In genomic region chr12:116916714-116917114, GRCh38 we compare ENCODE assay signal across 8 cellular contexts. TPM values are rescaled to one million over a fixed set of nuclear protein-coding genes. Genes with fewer than 3 reads are reported as not detected.
DNase-seq lines count a peak whose midpoint lies in the region; ATAC-seq and TF ChIP-seq lines count a peak whose summit lies in the region.

No MANE protein-coding gene starts in this region.

- peak overlapping the region; percentile 2 for H3K4me3 Mint-ChIP-seq in activated T-cell treated with anti-CD3 and anti-CD28 coated beads, Interleukin-2, amount 50 U/mL, for 4 hours
- peak overlapping the region; percentile 69 for H3K4me3 Mint-ChIP-seq in type B pancreatic cell
- H3K4me3 Mint-ChIP-seq in activated T-helper 2 cell treated with anti-CD3 and anti-CD28 coated beads, Interferon-gamma antibody, Interleukin-2, Interleukin-4, amounts not matched to agents 10 μg/mL and 5 μg/mL and 100 μg/mL, durations not matched to agents 14 hours and 24 hours and 36 hours (ENCODE audit: low read depth), result no peak overlapping the region

- H3K27me3 Mint-ChIP-seq in activated T-cell treated with anti-CD3 and anti-CD28 coated beads, Interleukin-2, amount 50 U/mL, for 4 hours (ENCODE audit: low read depth), result no peaks in the 10 kb centered on the region
- no peaks in the 10 kb centered on the region for H3K27me3 Mint-ChIP-seq in type B pancreatic cell
- H3K27me3 Mint-ChIP-seq in activated T-helper 2 cell treated with anti-CD3 and anti-CD28 coated beads, Interferon-gamma antibody, Interleukin-2, Interleukin-4, amounts not matched to agents 10 μg/mL and 5 μg/mL and 100 μg/mL, durations not matched to agents 14 hours and 24 hours and 36 hours (ENCODE audit: low read depth), result peaks cover 39% of the 10 kb centered on the region

- peak overlapping the region; percentile 95 for H3K27ac Mint-ChIP-seq in type B pancreatic cell
- H3K27ac Mint-ChIP-seq in activated T-helper 2 cell treated with anti-CD3 and anti-CD28 coated beads, Interferon-gamma antibody, Interleukin-2, Interleukin-4, amounts not matched to agents 10 μg/mL and 5 μg/mL and 100 μg/mL, durations not matched to agents 14 hours and 24 hours and 36 hours, result no peak overlapping the region

- ATAC-seq in HG02885 (IDR thresholded peaks at IDR 0.05; ENCODE audit: poor library complexity, unreplicated experiment) (peak; percentile 86), left ventricle myocardium superior (peak; percentile 90)
- peak; percentile 76 to 92 for ATAC-seq in activated T-cell treated with anti-CD3 and anti-CD28 coated beads, Interleukin-2, amount 50 U/mL, for 4 hours

- peaks cover 12% of the 10 kb centered on the region for H3K36me3 Mint-ChIP-seq in activated T-cell treated with anti-CD3 and anti-CD28 coated beads, Interleukin-2, amount 50 U/mL, for 4 hours (ENCODE audit: insufficient read depth)
- H3K36me3 Mint-ChIP-seq in type B pancreatic cell, result peaks cover 27% of the 10 kb centered on the region
- peaks cover 6% of the 10 kb centered on the region for H3K36me3 Mint-ChIP-seq in activated T-helper 2 cell treated with anti-CD3 and anti-CD28 coated beads, Interferon-gamma antibody, Interleukin-2, Interleukin-4, amounts not matched to agents 10 μg/mL and 5 μg/mL and 100 μg/mL, durations not matched to agents 14 hours and 24 hours and 36 hours (ENCODE audit: low read depth)

- intact Hi-C loops in left ventricle myocardium superior (cut with micrococcal nuclease), result no loop called here
- intact Hi-C loops in activated T-helper 2 cell treated with anti-CD3 and anti-CD28 coated beads, Interferon-gamma antibody, Interleukin-2, Interleukin-4, amounts not matched to agents 10 μg/mL and 5 μg/mL and 100 μg/mL, durations not matched to agents 14 hours and 24 hours and 36 hours (cut with micrococcal nuclease), result no loop called here

- no peaks in the 10 kb centered on the region for H3K9me3 Mint-ChIP-seq in activated T-cell treated with anti-CD3 and anti-CD28 coated beads, Interleukin-2, amount 50 U/mL, for 4 hours
- no peaks in the 10 kb centered on the region for H3K9me3 Mint-ChIP-seq in type B pancreatic cell
- H3K9me3 Mint-ChIP-seq in activated T-helper 2 cell treated with anti-CD3 and anti-CD28 coated beads, Interferon-gamma antibody, Interleukin-2, Interleukin-4, amounts not matched to agents 10 μg/mL and 5 μg/mL and 100 μg/mL, durations not matched to agents 14 hours and 24 hours and 36 hours, result no peaks in the 10 kb centered on the region

- H3K4me1 Mint-ChIP-seq in activated T-cell treated with anti-CD3 and anti-CD28 coated beads, Interleukin-2, amount 50 U/mL, for 4 hours (ENCODE audit: low read depth), result peaks cover 63% of the 10 kb centered on the region
- peaks cover 60% of the 10 kb centered on the region for H3K4me1 Mint-ChIP-seq in type B pancreatic cell (ENCODE audit: unreplicated experiment)
- H3K4me1 Mint-ChIP-seq in activated T-helper 2 cell treated with anti-CD3 and anti-CD28 coated beads, Interferon-gamma antibody, Interleukin-2, Interleukin-4, amounts not matched to agents 10 μg/mL and 5 μg/mL and 100 μg/mL, durations not matched to agents 14 hours and 24 hours and 36 hours (ENCODE audit: low read depth), result peaks cover 30% of the 10 kb centered on the region

- peak; percentile 53 for DNase-seq in stimulated activated naive CD4-positive, alpha-beta T cell treated with Interleukin-2 at 50 U/mL for 16 hours (lab: John Stamatoyannopoulos, UW)
- no peak for DNase-seq in stimulated activated naive CD4-positive, alpha-beta T cell (lab: John Stamatoyannopoulos, UW)
- DNase-seq in NCI-H460 (ENCODE audit: extremely low read depth, low read depth), result peak; percentile 41
- DNase-seq in activated T-cell treated with anti-CD3 and anti-CD28 coated beads, Interleukin-2, amount 50 U/mL, for 4 hours, result peak; percentile 37
- peak; percentile 30 for DNase-seq in left ventricle myocardium superior
- no peak for DNase-seq in type B pancreatic cell (ENCODE audit: extremely low spot score, unreplicated experiment)
- no peak for DNase-seq in activated T-helper 2 cell treated with anti-CD3 and anti-CD28 coated beads, Interferon-gamma antibody, Interleukin-2, Interleukin-4, amounts not matched to agents 10 μg/mL and 5 μg/mL and 100 μg/mL, durations not matched to agents 14 hours and 24 hours and 36 hours (ENCODE audit: low spot score)

- peak; percentile 18 for TF ChIP-seq CTCF in type B pancreatic cell (conservative IDR thresholded peaks at IDR 0.05)

RNA-seq across cellular contexts. Expression of gene FBXW8, which starts 6.0 kb away (rescaled TPM):
- total RNA-seq in NCI-H460 (2014; rRNA removed; shearing (Covaris generic)), result 7.8 and 8.2 TPM in 2 replicates
- 7.8 and 14.9 TPM in 2 replicates for polyA plus RNA-seq in NCI-H460 (2014; cell fraction: nucleus; rRNA removed)
- 1 to 10 TPM; 5.6 to 8.3 (median 5.9) TPM for total RNA-seq in activated T-cell treated with anti-CD3 and anti-CD28 coated beads, Interleukin-2, amount 50 U/mL, for 4 hours
- total RNA-seq in left ventricle myocardium superior (5.1 TPM), type B pancreatic cell (ENCODE audit: low replicate concordance) (27.7 and 28.2 TPM in 2 replicates)
- 3.3 and 3.5 TPM in 2 replicates for total RNA-seq in activated T-helper 2 cell treated with anti-CD3 and anti-CD28 coated beads, Interferon-gamma antibody, Interleukin-2, Interleukin-4, amounts not matched to agents 10 μg/mL and 5 μg/mL and 100 μg/mL, durations not matched to agents 14 hours and 24 hours and 36 hours

RNA-seq across cellular contexts. Expression of gene HRK, which starts 35.5 kb away (rescaled TPM):
- total RNA-seq in NCI-H460 (2014; rRNA removed; shearing (Covaris generic)), result 0.25 and 0.52 TPM in 2 replicates
- 0.07 and 0.24 TPM in 2 replicates for polyA plus RNA-seq in NCI-H460 (2014; cell fraction: nucleus; rRNA removed)
- not detected for total RNA-seq in activated T-cell treated with anti-CD3 and anti-CD28 coated beads, Interleukin-2, amount 50 U/mL, for 4 hours
- total RNA-seq in left ventricle myocardium superior (0.20 TPM), type B pancreatic cell (ENCODE audit: low replicate concordance) (1.9 and 6.6 TPM in 2 replicates)
- total RNA-seq in activated T-helper 2 cell treated with anti-CD3 and anti-CD28 coated beads, Interferon-gamma antibody, Interleukin-2, Interleukin-4, amounts not matched to agents 10 μg/mL and 5 μg/mL and 100 μg/mL, durations not matched to agents 14 hours and 24 hours and 36 hours, result not detected in 2 replicates

Comparison
In these comparisons a context has a peak if more than half of its experiments do, and no peak if none do; other contexts are left out.
1. DNase-seq: peak in stimulated activated naive CD4-positive, alpha-beta T cell treated with Interleukin-2 at 50 U/mL for 16 hours (single experiment), NCI-H460 (single experiment), activated T-cell treated with anti-CD3 and anti-CD28 coated beads, Interleukin-2, amount 50 U/mL, for 4 hours (single experiment) and left ventricle myocardium superior (single experiment); none in stimulated activated naive CD4-positive, alpha-beta T cell (0 of 6), type B pancreatic cell (single experiment) and activated T-helper 2 cell treated with anti-CD3 and anti-CD28 coated beads, Interferon-gamma antibody, Interleukin-2, Interleukin-4, amounts not matched to agents 10 μg/mL and 5 μg/mL and 100 μg/mL, durations not matched to agents 14 hours and 24 hours and 36 hours (single experiment).
2. Peak in every context shown above with its lines, with median percentiles within 50 percentile points of each other: ATAC-seq.